8 cellular contexts compared by ENCODE assay signal in genomic region chr10:6204063-6204340, GRCh38.
DNase-seq lines count a peak whose midpoint lies in the region; ATAC-seq and TF ChIP-seq lines count a peak whose summit lies in the region.

No MANE protein-coding gene starts in this region.

- no peak for TF ChIP-seq CTCF in AG09309 (IDR thresholded peaks at IDR 0.05; ENCODE audit: control insufficient read depth, insufficient read depth, low read depth, low read length, missing control alignments)

- H3K27me3 ChIP-seq in rectal smooth muscle tissue (ENCODE audit: control insufficient read depth, insufficient read depth, low read length): peaks cover 4% of the 10 kb centered on the region

- intact Hi-C loops in head of caudate nucleus (cut with DNase I): loop anchor here (5.0 kb wide), 2 partner anchors 42 to 92 kb away; no protein-coding TSS in a partner anchor

- peak overlapping the region; percentile 77 for H3K4me3 ChIP-seq in AG09309 (ENCODE audit: control insufficient read depth, low read depth, low read length)
- H3K4me3 ChIP-seq in rectal smooth muscle tissue (ENCODE audit: low read length): peak overlapping the region; percentile 85

- peak overlapping the region; percentile 51 for H3K27ac ChIP-seq in rectal smooth muscle tissue (ENCODE audit: low read depth, low read length)

- H3K4me1 ChIP-seq in rectal smooth muscle tissue (ENCODE audit: control insufficient read depth, insufficient read depth, low read length): peaks cover 16% of the 10 kb centered on the region

- no peak for DNase-seq in AG09309 (ENCODE audit: low read depth)
- DNase-seq in NCI-H69 (lab: John Stamatoyannopoulos, UW): peak; percentile 27
- DNase-seq in activated gamma-delta T cell (lab: John Stamatoyannopoulos, UW): peak; percentile 26
- peak in 40 of 42 donors; percentile 39 to 88 (median 76) for DNase-seq in head of caudate nucleus
- no peak for DNase-seq in NCI-H2081 (lab: John Stamatoyannopoulos, UW)

- H3K9ac ChIP-seq in rectal smooth muscle tissue (ENCODE audit: low read length): peak overlapping the region; percentile 73

- ATAC-seq in HG03280 (IDR thresholded peaks at IDR 0.05; ENCODE audit: unreplicated experiment): no peak
- no peak for ATAC-seq in GM21737 (IDR thresholded peaks at IDR 0.05; ENCODE audit: unreplicated experiment)

- no peaks in the 10 kb centered on the region for H3K36me3 ChIP-seq in rectal smooth muscle tissue (ENCODE audit: control insufficient read depth, insufficient read depth, low read length)

Comparison
In these comparisons a context has a peak if more than half of its experiments do, and no peak if none do; other contexts are left out.
1. DNase-seq: peak in NCI-H69 (single experiment), activated gamma-delta T cell (single experiment) and head of caudate nucleus (40 of 42); none in AG09309 (single experiment) and NCI-H2081 (0 of 2).